In genomic region chr11:120696597-120696996, GRCh38 we compare ENCODE assay signal across 22 cellular contexts.
DNase-seq lines count a peak whose midpoint lies in the region; FAIRE-seq and TF ChIP-seq lines count a peak whose summit lies in the region.
"Had no signal": no experiment of that assay in that cellular context is flagged by ENCODE, and none has a peak within 500 bp of the region (broad histone marks: within the 10 kb centered on the region; RNA-seq: fewer than 3 reads in every experiment).

No MANE protein-coding gene starts in this region.

- H3K4me3 ChIP-seq in DOHH2 (ENCODE audit: low read length) (no peak overlapping the region), H7 (ENCODE audit: insufficient read depth, low read depth, low read length) (no peak overlapping the region), keratinocyte (ENCODE audit: control insufficient read depth in 2 of 3, extremely low read depth in 1 of 3, insufficient read depth in 2 of 3, low read depth in 1 of 3, low read length in 3 of 3) (no peak overlapping the region), spleen (no peak overlapping the region)
- H3K4me3 ChIP-seq: coronary artery, gastrocnemius medialis had no signal

- DNase-seq in H7: peak; percentile 84
- no peak for DNase-seq in keratinocyte (ENCODE audit: low read depth, low spot score)
- no peak for DNase-seq in GOT3 (lab: John Stamatoyannopoulos, UW)
- DNase-seq in NCI-H82 (lab: John Stamatoyannopoulos, UW): no peak
- no peak for DNase-seq in spleen
- no peak for DNase-seq in activated CD4-positive, alpha-beta memory T cell treated with anti-CD3 and anti-CD28 coated beads for 36 hours
- DNase-seq: activated CD4-positive, alpha-beta T cell treated with anti-CD3 and anti-CD28 coated beads, Interleukin-2, amount 50 U/mL, for 48 hours; activated T-cell treated with anti-CD3 and anti-CD28 coated beads, Interleukin-2, amount 50 U/mL, for 4 hours; AML-193; gastrocnemius medialis; HCEC 1CT; NCI-H2081; NCI-H510A treated with DMSO at 0.1 percent for 48 hours; posterior cingulate gyrus had no signal

- CTCF ChIA-PET in activated CD4-positive, alpha-beta memory T cell treated with anti-CD3 and anti-CD28 coated beads for 36 hours (lab: Charles Lee): interaction anchor here (3.6 kb wide), 1 partner anchor 11 kb away, joined by 21 read pairs; no protein-coding TSS in a partner anchor

- H3K4me3 Mint-ChIP-seq in activated CD4-positive, alpha-beta memory T cell treated with anti-CD3 and anti-CD28 coated beads for 36 hours: no peak overlapping the region
- H3K4me3 Mint-ChIP-seq: activated T-cell treated with anti-CD3 and anti-CD28 coated beads, Interleukin-2, amount 50 U/mL, for 4 hours had no signal

- no peaks in the 10 kb centered on the region for H3K4me1 Mint-ChIP-seq in activated CD4-positive, alpha-beta memory T cell treated with anti-CD3 and anti-CD28 coated beads for 36 hours (ENCODE audit: low read depth)

- no peak overlapping the region for H3K9ac ChIP-seq in keratinocyte (ENCODE audit: control insufficient read depth, extremely low read depth, insufficient read depth, low read length)

- H3K9me3 ChIP-seq in DOHH2 (ENCODE audit: control insufficient read depth, insufficient read depth, low read length): no peaks in the 10 kb centered on the region
- H3K9me3 ChIP-seq in keratinocyte (ENCODE audit: control insufficient read depth, low read depth, low read length): no peaks in the 10 kb centered on the region
- no peaks in the 10 kb centered on the region for H3K9me3 ChIP-seq in spleen
- H3K9me3 ChIP-seq: Caco-2, gastrocnemius medialis had no signal

- H3K4me2 ChIP-seq in DOHH2 (ENCODE audit: low read length) (no peak overlapping the region), keratinocyte (ENCODE audit: control insufficient read depth, extremely low read depth, insufficient read depth, low read depth, low read length) (no peak overlapping the region)

- H3K27ac ChIP-seq in DOHH2 (ENCODE audit: low read depth, low read length) (no peak overlapping the region), VCaP (no peak overlapping the region), keratinocyte (ENCODE audit: control insufficient read depth, insufficient read depth, low read length) (no peak overlapping the region), spleen (no peak overlapping the region)
- H3K27ac ChIP-seq: coronary artery, gastrocnemius medialis had no signal

- peak; percentile 63 for TF ChIP-seq CTCF in DOHH2 (IDR thresholded peaks at IDR 0.05; ENCODE audit: low read depth, low read length, poor library complexity, severe bottlenecking)
- 0 out of 2 replicates have a peak, but pooled peaks have one; percentile 8 for TF ChIP-seq CTCF in VCaP (conservative IDR thresholded peaks at IDR 0.05)
- peak in 2 of 3 experiments; percentile 18 to 22 for TF ChIP-seq CTCF in keratinocyte (optimal IDR thresholded peaks at IDR 0.05 in 1 of 3, IDR thresholded peaks at IDR 0.05 in 1 of 3, conservative IDR thresholded peaks at IDR 0.05 in 1 of 3; ENCODE audit: extremely low read depth in 1 of 3, insufficient read depth in 2 of 3, low read length in 3 of 3)
- TF ChIP-seq CTCF in spleen (IDR thresholded peaks at IDR 0.05 in 8 of 11, conservative IDR thresholded peaks at IDR 0.05 in 3 of 11): no peak

- H3K9me1 ChIP-seq in keratinocyte (ENCODE audit: control insufficient read depth, extremely low read depth, insufficient read depth, low read length): no peaks in the 10 kb centered on the region

- peaks cover 9% of the 10 kb centered on the region for H3K27me3 Mint-ChIP-seq in activated CD4-positive, alpha-beta memory T cell treated with anti-CD3 and anti-CD28 coated beads for 36 hours

- intact Hi-C loops in spleen (cut with DNase I; ENCODE audit: low total_unique reads): no loop called here
- intact Hi-C loops in activated CD4-positive, alpha-beta memory T cell treated with anti-CD3 and anti-CD28 coated beads for 36 hours (cut with micrococcal nuclease): no loop called here

- H3K4me1 ChIP-seq in DOHH2 (ENCODE audit: control insufficient read depth, low read length) (peaks cover 32% of the 10 kb centered on the region), keratinocyte (ENCODE audit: control insufficient read depth, extremely low read depth, insufficient read depth, low read length) (no peaks in the 10 kb centered on the region), spleen (peaks cover 0 to 5% (median 0%) of the 10 kb centered on the region in 6 donors)
- H3K4me1 ChIP-seq: Caco-2, gastrocnemius medialis had no signal

- no peaks in the 10 kb centered on the region for H3K36me3 Mint-ChIP-seq in activated CD4-positive, alpha-beta memory T cell treated with anti-CD3 and anti-CD28 coated beads for 36 hours
- H3K36me3 Mint-ChIP-seq: activated naive CD4-positive, alpha-beta T cell treated with anti-CD3 and anti-CD28 coated beads, Interleukin-2, amount 50 U/mL, for 72 hours had no signal

- no peak overlapping the region for H2AFZ ChIP-seq in keratinocyte (ENCODE audit: control insufficient read depth, low read length)

- dilution Hi-C loops in keratinocyte (cut with MboI; ENCODE audit: extremely low pct_ligation_motif_present, low sequenced_read_pairs): no loop called here

- FAIRE-seq in keratinocyte (lab: Jason Lieb, UNC): no peak
- FAIRE-seq: endothelial cell of umbilical vein, HTR-8/SVneo, small intestine had no signal

- H3F3A ChIP-seq in DOHH2 (ENCODE audit: control insufficient read depth, insufficient read depth): peaks cover 6% of the 10 kb centered on the region; the same call in 1 of the 2 replicates

- H3K9me3 Mint-ChIP-seq in activated CD4-positive, alpha-beta memory T cell treated with anti-CD3 and anti-CD28 coated beads for 36 hours: no peaks in the 10 kb centered on the region
- H3K9me3 Mint-ChIP-seq: activated naive CD4-positive, alpha-beta T cell treated with anti-CD3 and anti-CD28 coated beads, Interleukin-2, amount 50 U/mL, for 72 hours; activated T-cell treated with anti-CD3 and anti-CD28 coated beads, Interleukin-2, amount 50 U/mL, for 4 hours had no signal

- WGBS in spleen, 5 donors: 65 to 88% (median 76%) methylated on average over 4 to 5 of the region's 5 CpGs

- H4K20me1 ChIP-seq in DOHH2 (ENCODE audit: control insufficient read depth, insufficient read depth, low read depth, low read length): no peaks in the 10 kb centered on the region
- H4K20me1 ChIP-seq in keratinocyte (ENCODE audit: control insufficient read depth, extremely low read depth, insufficient read depth, low read length): no peaks in the 10 kb centered on the region

- no peaks in the 10 kb centered on the region for H3K79me2 ChIP-seq in DOHH2 (ENCODE audit: control insufficient read depth, low read length)
- no peaks in the 10 kb centered on the region for H3K79me2 ChIP-seq in keratinocyte (ENCODE audit: control insufficient read depth, insufficient read depth, low read length)

- no peaks in the 10 kb centered on the region for H3K9me2 ChIP-seq in DOHH2 (replicated peaks; ENCODE audit: control insufficient read depth, low read length)

- no peak overlapping the region for H3K27ac Mint-ChIP-seq in activated CD4-positive, alpha-beta memory T cell treated with anti-CD3 and anti-CD28 coated beads for 36 hours
- H3K27ac Mint-ChIP-seq: activated naive CD4-positive, alpha-beta T cell treated with anti-CD3 and anti-CD28 coated beads, Interleukin-2, amount 50 U/mL, for 72 hours had no signal

- H3K36me3 ChIP-seq in DOHH2 (ENCODE audit: control insufficient read depth, low read length): no peaks in the 10 kb centered on the region
- no peaks in the 10 kb centered on the region for H3K36me3 ChIP-seq in H7 (replicated peaks; ENCODE audit: control insufficient read depth, insufficient read depth, low read length)
- H3K36me3 ChIP-seq in keratinocyte (ENCODE audit: control insufficient read depth in 2 of 2, extremely low read depth in 1 of 2, insufficient read depth in 2 of 2, low read length in 2 of 2): no peaks in the 10 kb centered on the region
- no peaks in the 10 kb centered on the region for H3K36me3 ChIP-seq in spleen
- H3K36me3 ChIP-seq: gastrocnemius medialis had no signal

- POLR2A ChIA-PET in activated CD4-positive, alpha-beta memory T cell treated with anti-CD3 and anti-CD28 coated beads for 36 hours (lab: Charles Lee): interaction anchor here (0.6 kb wide), 1 partner anchor 264 kb away, joined by 4 read pairs; no protein-coding TSS in a partner anchor

- TF ChIP-seq POLR2A in spleen (IDR thresholded peaks at IDR 0.05): no peak

- H3K27me3 ChIP-seq in DOHH2 (ENCODE audit: control insufficient read depth, low read length): no peaks in the 10 kb centered on the region
- H3K27me3 ChIP-seq in H7 (ENCODE audit: control insufficient read depth, insufficient read depth, low read length): no peaks in the 10 kb centered on the region
- H3K27me3 ChIP-seq in keratinocyte (ENCODE audit: control insufficient read depth, extremely low read depth, insufficient read depth, low read length): peaks cover 10% of the 10 kb centered on the region
- peaks cover 0 to 48% (median 10%) of the 10 kb centered on the region in 7 donors for H3K27me3 ChIP-seq in spleen (replicated peaks in 1 of 7)
- H3K27me3 ChIP-seq: gastrocnemius medialis had no signal

Comparison
In these comparisons a context has a peak if more than half of its experiments do, and no peak if none do; other contexts are left out.
1. CTCF ChIP-seq: peak in DOHH2 (single experiment), VCaP (single experiment) and keratinocyte (2 of 3); none in spleen (0 of 11).